ENCODE assay signal across 8 cellular contexts in genomic region chr7:152760384-152761115, GRCh38. TPM values are rescaled to one million over a fixed set of nuclear protein-coding genes. Genes with fewer than 3 reads are reported as not detected.
DNase-seq lines count a peak whose midpoint lies in the region; ATAC-seq and TF ChIP-seq lines count a peak whose summit lies in the region.

No MANE protein-coding gene starts in this region.

- H3K14ac ChIP-seq in H9 (ENCODE audit: insufficient read depth, low read length), result peak overlapping the region; percentile 99

- H2BK20ac ChIP-seq in H9 (ENCODE audit: low read depth, low read length, poor library complexity, severe bottlenecking), result no peak overlapping the region

- TF ChIP-seq EP300 in SK-N-SH (IDR thresholded peaks at IDR 0.05; ENCODE audit: borderline replicate concordance in 1 of 2, low read depth in 1 of 2, low read length in 1 of 2) (no peak), esophagus muscularis mucosa (IDR thresholded peaks at IDR 0.05) (no peak)

- no peak overlapping the region for H2BK12ac ChIP-seq in H9 (ENCODE audit: insufficient read length, low read depth, low read length)

- CTCF ChIA-PET in SK-N-SH (lab: Yijun Ruan, JAX), result no interaction called here

- peaks cover 9% of the 10 kb centered on the region for H3K23me2 ChIP-seq in H9 (ENCODE audit: insufficient read length, low read depth, low read length, poor library complexity, severe bottlenecking)

- TF ChIP-seq POLR2A in esophagus muscularis mucosa (IDR thresholded peaks at IDR 0.05; ENCODE audit: low read depth), result no peak

- no peak overlapping the region for H2AK5ac ChIP-seq in H9 (ENCODE audit: insufficient read length, low read length)

- H2BK5ac ChIP-seq in H9 (ENCODE audit: insufficient read length, low read length), result no peak overlapping the region

- H3K4me1 Mint-ChIP-seq in CD4-positive, CD25-positive, alpha-beta regulatory T cell, result peaks cover 8 to 29% (median 17%) of the 10 kb centered on the region in 4 donors
- peaks cover 19% of the 10 kb centered on the region in 2 experiments for H3K4me1 Mint-ChIP-seq in H9

- no peaks in the 10 kb centered on the region for H4K20me1 ChIP-seq in H9 (ENCODE audit: control insufficient read depth, insufficient read depth, insufficient read length)
- H4K20me1 ChIP-seq in SK-N-SH (ENCODE audit: insufficient read depth), result no peaks in the 10 kb centered on the region

- no peak overlapping the region for H2BK120ac ChIP-seq in H9 (ENCODE audit: low read depth, low read length, poor library complexity, severe bottlenecking)

- peak overlapping the region; percentile 96 for H3K18ac ChIP-seq in H9 (ENCODE audit: insufficient read length, low read depth, low read length)

- no peaks in the 10 kb centered on the region for H3K9me2 ChIP-seq in SK-N-SH

- no peak for TF ChIP-seq RAD21 in SK-N-SH (IDR thresholded peaks at IDR 0.05; ENCODE audit: low read length)

- peak overlapping the region; percentile 65 for H3K27ac ChIP-seq in CD4-positive, CD25-positive, alpha-beta regulatory T cell (ENCODE audit: insufficient read depth, low read length, poor library complexity, severe bottlenecking)
- H3K27ac ChIP-seq in H9 (ENCODE audit: insufficient read length, low read depth, low read length) (no peak overlapping the region), SK-N-SH (ENCODE audit: low read depth in 2 of 2, low read length in 1 of 2) (peak overlapping the region; percentile 66 to 79), esophagus muscularis mucosa (replicated peaks in 1 of 4) (peak overlapping the region; percentile 91 to 97 (median 96)), psoas muscle (peak overlapping the region; percentile 96)

- no peaks in the 10 kb centered on the region for H3K27me3 ChIP-seq in CD4-positive, CD25-positive, alpha-beta regulatory T cell (ENCODE audit: control insufficient read depth, insufficient read depth, low read length)
- no peaks in the 10 kb centered on the region for H3K27me3 ChIP-seq in H9 (ENCODE audit: insufficient read depth, low read length)
- no peaks in the 10 kb centered on the region for H3K27me3 ChIP-seq in SK-N-SH (ENCODE audit: insufficient read depth)
- H3K27me3 ChIP-seq in esophagus muscularis mucosa, result no peaks in the 10 kb centered on the region
- no peaks in the 10 kb centered on the region for H3K27me3 ChIP-seq in psoas muscle (ENCODE audit: insufficient read depth in 3 of 3, low read length in 2 of 3)

- peaks cover 4% of the 10 kb centered on the region for H3K27me3 Mint-ChIP-seq in CD4-positive, CD25-positive, alpha-beta regulatory T cell
- no peaks in the 10 kb centered on the region; the same call in 1 of the 2 replicates for H3K27me3 Mint-ChIP-seq in H9 (ENCODE audit: low read depth)

- no peak overlapping the region for H3K23ac ChIP-seq in H9 (ENCODE audit: insufficient read length, low read depth, low read length)

- H4K8ac ChIP-seq in H9 (replicated peaks; ENCODE audit: insufficient read length, low read depth, low read length), result no peak overlapping the region

- H2BK15ac ChIP-seq in H9 (ENCODE audit: low read depth, low read length), result no peak overlapping the region

- H3K9me3 ChIP-seq in CD4-positive, CD25-positive, alpha-beta regulatory T cell (ENCODE audit: control insufficient read depth in 2 of 2, low read length in 2 of 2), result no peaks in the 10 kb centered on the region
- H3K9me3 ChIP-seq in H9 (ENCODE audit: control insufficient read depth, low read depth, low read length) (no peaks in the 10 kb centered on the region), SK-N-SH (no peaks in the 10 kb centered on the region), esophagus muscularis mucosa (no peaks in the 10 kb centered on the region), psoas muscle (no peaks in the 10 kb centered on the region)

- peak in 1 of 3 donors; percentile 32 for DNase-seq in CD4-positive, CD25-positive, alpha-beta regulatory T cell
- no peak for DNase-seq in H9
- peak; percentile 31 for DNase-seq in SK-N-SH
- DNase-seq in esophagus muscularis mucosa (ENCODE audit: extremely low spot score), result peak; percentile 72
- DNase-seq in psoas muscle, result no peak
- no peak for DNase-seq in cerebellum (ENCODE audit: low spot score)
- no peak for DNase-seq in NCI-H2227 (lab: John Stamatoyannopoulos, UW; ENCODE audit: unreplicated experiment)
- no peak for DNase-seq in stimulated activated naive CD4-positive, alpha-beta T cell treated with Interleukin-2 at 50 U/mL for 16 hours (lab: John Stamatoyannopoulos, UW)

- H3K4me3 Mint-ChIP-seq in CD4-positive, CD25-positive, alpha-beta regulatory T cell, result peak overlapping the region; percentile 87 to 96 (median 96)
- H3K4me3 Mint-ChIP-seq in H9, result peak overlapping the region; percentile 87 to 91

- peaks cover 20% of the 10 kb centered on the region for H3K4me1 ChIP-seq in CD4-positive, CD25-positive, alpha-beta regulatory T cell (ENCODE audit: control insufficient read depth, insufficient read depth, low read length, poor library complexity, severe bottlenecking)
- H3K4me1 ChIP-seq in H9 (ENCODE audit: insufficient read depth, low read length) (no peaks in the 10 kb centered on the region; the same call in 1 of the 2 replicates), SK-N-SH (ENCODE audit: control insufficient read depth in 1 of 2, insufficient read depth in 2 of 2, low read depth in 1 of 2, low read length in 1 of 2) (peaks cover 11 to 12% of the 10 kb centered on the region in 2 experiments), esophagus muscularis mucosa (peaks cover 11 to 22% (median 18%) of the 10 kb centered on the region in 4 donors), psoas muscle (peaks cover 17% of the 10 kb centered on the region)

- no peak for ATAC-seq in CD4-positive, CD25-positive, alpha-beta regulatory T cell (ENCODE audit: low read depth in 2 of 2)
- ATAC-seq in psoas muscle, result peak in 1 of 4 donors; percentile 57

- H3K9ac ChIP-seq in H9 (ENCODE audit: extremely low read depth, insufficient read length, low read length) (peak overlapping the region; percentile 98), SK-N-SH (peak overlapping the region; percentile 83)

- POLR2A ChIA-PET in SK-N-SH (lab: Yijun Ruan, JAX), result interaction anchor here (0.5 kb wide), 1 partner anchor 10 kb away, joined by 4 read pairs; no protein-coding TSS in a partner anchor

- no peak overlapping the region for H2AFZ ChIP-seq in H9 (ENCODE audit: low read length)
- H2AFZ ChIP-seq in SK-N-SH (ENCODE audit: low read depth), result peak overlapping the region; percentile 92

- intact Hi-C loops in esophagus muscularis mucosa (cut with DNase I) (no loop called here), psoas muscle (cut with DNase I) (no loop called here)

- H3T11ph ChIP-seq in H9 (ENCODE audit: low read length), result no peak overlapping the region

- peak overlapping the region; percentile 92 for H4K91ac ChIP-seq in H9 (ENCODE audit: insufficient read length, low read depth, low read length)

- H3K4me2 ChIP-seq in H9 (ENCODE audit: insufficient read depth, insufficient read length, low read length) (peak overlapping the region; percentile 97), SK-N-SH (peak overlapping the region; percentile 85)

- H3K79me1 ChIP-seq in H9 (ENCODE audit: insufficient read depth, low read depth, low read length, poor library complexity, severe bottlenecking), result no peaks in the 10 kb centered on the region

- no peak overlapping the region for H4K5ac ChIP-seq in H9 (ENCODE audit: insufficient read length, low read depth, low read length)

- WGBS in H9 (ENCODE audit: extremely low coverage, insufficient read length, low lambda C conversion rate), result no CpG with 5 or more reads among the region's 14 CpGs
- WGBS in SK-N-SH (ENCODE audit: low lambda C conversion rate), result 17% methylated on average over 14 of the region's 14 CpGs
- WGBS in esophagus muscularis mucosa, result 28% methylated on average over 14 of the region's 14 CpGs
- WGBS in psoas muscle, 3 donors, result 17 to 19% (median 18%) methylated on average over 14 of the region's 14 CpGs

- no peak for TF ChIP-seq CTCF in H9 (conservative IDR thresholded peaks at IDR 0.05)
- no peak for TF ChIP-seq CTCF in SK-N-SH (IDR thresholded peaks at IDR 0.05)
- TF ChIP-seq CTCF in esophagus muscularis mucosa (IDR thresholded peaks at IDR 0.05), result no peak
- no peak for TF ChIP-seq CTCF in psoas muscle (IDR thresholded peaks at IDR 0.05)

- peak overlapping the region; percentile 88 for H3K4me3 ChIP-seq in CD4-positive, CD25-positive, alpha-beta regulatory T cell (ENCODE audit: low read depth, low read length)
- H3K4me3 ChIP-seq in SK-N-SH (ENCODE audit: low read depth in 2 of 2, low read length in 1 of 2), result peak overlapping the region; percentile 77 to 94
- H3K4me3 ChIP-seq in esophagus muscularis mucosa, result peak overlapping the region; percentile 93 to 97 (median 95)
- peak overlapping the region; percentile 94 for H3K4me3 ChIP-seq in psoas muscle

- H3K79me2 ChIP-seq in H9 (ENCODE audit: insufficient read depth, low read length) (peaks cover 7% of the 10 kb centered on the region), SK-N-SH (ENCODE audit: insufficient read depth) (peaks cover 43% of the 10 kb centered on the region)

- H3K36me3 ChIP-seq in CD4-positive, CD25-positive, alpha-beta regulatory T cell (ENCODE audit: control insufficient read depth, insufficient read depth, low read length), result no peaks in the 10 kb centered on the region
- H3K36me3 ChIP-seq in SK-N-SH (replicated peaks in 1 of 2; ENCODE audit: control insufficient read depth in 1 of 2, insufficient read depth in 2 of 2, low read length in 1 of 2) (no peaks in the 10 kb centered on the region), esophagus muscularis mucosa (no peaks in the 10 kb centered on the region), psoas muscle (ENCODE audit: insufficient read depth in 1 of 2, low read depth in 1 of 2) (no peaks in the 10 kb centered on the region)

- H3K27ac Mint-ChIP-seq in CD4-positive, CD25-positive, alpha-beta regulatory T cell, result peak overlapping the region; percentile 34 to 98 (median 93)
- H3K27ac Mint-ChIP-seq in H9, result peak overlapping the region in 2 of 3 experiments; percentile 63 to 78; a peak in 3 of 7 replicates

- no peaks in the 10 kb centered on the region for H3K36me3 Mint-ChIP-seq in CD4-positive, CD25-positive, alpha-beta regulatory T cell
- H3K36me3 Mint-ChIP-seq in H9 (ENCODE audit: insufficient read depth in 1 of 3, low read depth in 3 of 3), result no peaks in the 10 kb centered on the region

- no peak overlapping the region for H3K56ac ChIP-seq in H9 (ENCODE audit: insufficient read length, low read depth, low read length)

- no peaks in the 10 kb centered on the region for H3K9me3 Mint-ChIP-seq in CD4-positive, CD25-positive, alpha-beta regulatory T cell
- no peaks in the 10 kb centered on the region for H3K9me3 Mint-ChIP-seq in H9

- H3F3A ChIP-seq in SK-N-SH (replicated peaks; ENCODE audit: insufficient read depth), result peaks cover 15% of the 10 kb centered on the region

- no peak overlapping the region for H3K4ac ChIP-seq in H9 (ENCODE audit: low read depth, low read length)

RNA-seq across cellular contexts. Expression of gene ACTR3B, which starts 1.0 kb away (rescaled TPM):
- total RNA-seq in CD4-positive, CD25-positive, alpha-beta regulatory T cell, result 6.8 TPM
- 1 to 10 TPM; 4.8 to 8.1 (median 6.5) TPM for polyA plus RNA-seq in CD4-positive, CD25-positive, alpha-beta regulatory T cell
- 20.6 and 21.3 TPM in 2 replicates for total RNA-seq in H9 (2021)
- polyA plus RNA-seq in SK-N-SH (2012; rRNA removed), result 22.3 and 22.9 TPM in 2 replicates
- polyA plus RNA-seq in SK-N-SH (2012; cell fraction: cytosol; rRNA removed), result 23.0 and 28.2 TPM in 2 replicates
- 22.4 and 25.8 TPM in 2 replicates for polyA plus RNA-seq in SK-N-SH (2012; cell fraction: nucleus; rRNA removed)
- total RNA-seq in esophagus muscularis mucosa, result 1 to 10 TPM; 2.5 to 4.9 (median 3.4) TPM
- 10 to 100 TPM in 3 of 4 donors, 1 to 10 TPM in 1; 9.5 to 18.7 (median 13.2) TPM for total RNA-seq in psoas muscle
- polyA plus RNA-seq in psoas muscle, result 10 to 100 TPM in 2 of 3 donors, 1 to 10 TPM in 1; 5.2 to 12.6 (median 11.2) TPM
- 22.8 TPM for total RNA-seq in cerebellum

Comparison
In these comparisons a context has a peak if more than half of its experiments do, and no peak if none do; other contexts are left out.
1. DNase-seq: peak in SK-N-SH (single experiment) and esophagus muscularis mucosa (single experiment); none in H9 (single experiment), psoas muscle (0 of 2), cerebellum (single experiment), NCI-H2227 (single experiment) and stimulated activated naive CD4-positive, alpha-beta T cell treated with Interleukin-2 at 50 U/mL for 16 hours (single experiment).
2. Peak in every context shown above with its lines, with median percentiles within 50 percentile points of each other: H3K4me3 ChIP-seq.